Comparison of ENCODE assay signal across 1 cellular context in the genomic region with DNA sequence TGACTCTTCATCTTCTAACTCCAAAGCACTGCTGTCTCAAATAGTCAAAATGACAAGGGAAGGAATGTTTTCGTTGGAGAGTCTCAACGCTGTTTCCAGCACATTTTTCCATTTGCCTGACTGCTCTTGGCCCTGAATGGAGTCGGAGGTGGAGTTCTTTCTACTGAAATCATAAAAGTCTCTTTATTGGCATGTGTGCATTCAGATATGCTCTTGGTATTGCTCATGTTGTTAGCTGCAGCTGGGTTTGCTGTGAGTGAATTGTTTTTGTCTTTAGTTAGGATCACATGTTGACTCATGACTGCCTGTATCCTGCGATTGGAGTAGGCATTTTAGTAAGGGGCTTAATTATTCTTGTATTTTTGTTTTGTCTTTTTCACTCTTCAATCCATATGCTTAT.
TF ChIP-seq lines count a peak whose summit lies in the region.

No MANE protein-coding gene starts in this region.

TF ChIP-seq in H1, 55 proteins besides CTCF, POLR2A, EP300 and RAD21:
- TF ChIP-seq GABPA (IDR thresholded peaks at IDR 0.05; ENCODE audit: borderline replicate concordance, insufficient read depth, low read length), result no peak
- TF ChIP-seq CEBPB (IDR thresholded peaks at IDR 0.05; ENCODE audit: low read depth, low read length), result no peak
- TF ChIP-seq EZH2 (IDR thresholded peaks at IDR 0.05; ENCODE audit: low read depth, low read length, severe bottlenecking), result no peak
- no peak for TF ChIP-seq RBBP5 (IDR thresholded peaks at IDR 0.05; ENCODE audit: borderline replicate concordance, low read depth, low read length)
- no peak for TF ChIP-seq PHF8 (conservative IDR thresholded peaks at IDR 0.05; ENCODE audit: low read depth, low read length)
